21 cellular contexts compared by ENCODE assay signal in genomic region chr15:58842713-58843396, GRCh38.
"Had no signal": no experiment of that assay in that cellular context is flagged by ENCODE, and none has a peak within 500 bp of the region (broad histone marks: within the 10 kb centered on the region; RNA-seq: fewer than 3 reads in every experiment).

No MANE protein-coding gene starts in this region.

- H3K27ac ChIP-seq: brain microvascular endothelial cell, dorsolateral prefrontal cortex, hepatocyte, right atrium auricular region, tibial nerve had no signal

- H3K4me3 ChIP-seq: dorsolateral prefrontal cortex, hepatocyte, neural progenitor cell, right atrium auricular region, tibial nerve had no signal

- H3K4me1 ChIP-seq: neural progenitor cell, right atrium auricular region, tibial nerve had no signal

- H3K9me3 ChIP-seq: right atrium auricular region, tibial nerve had no signal

- H3K36me3 ChIP-seq: neural progenitor cell had no signal

- ATAC-seq: activated T-cell treated with anti-CD3 and anti-CD28 coated beads, Interleukin-2, amount 50 U/mL, for 72 hours; naive thymus-derived CD4-positive, alpha-beta T cell had no signal

- H3K9ac ChIP-seq: neural progenitor cell had no signal

- H2AFZ ChIP-seq: hepatocyte, neural progenitor cell had no signal

- H3K27me3 ChIP-seq: brain microvascular endothelial cell, dorsolateral prefrontal cortex, hepatocyte, neural progenitor cell, right atrium auricular region, tibial nerve had no signal

- H3K79me2 ChIP-seq: hepatocyte had no signal

- H3K4me2 ChIP-seq: hepatocyte, neural progenitor cell had no signal

- FAIRE-seq: colon, urothelium cell line had no signal

- DNase-seq: activated CD4-positive, alpha-beta T cell treated with anti-CD3 and anti-CD28 coated beads, Interleukin-2, amount 10 ng/mL, durations not matched to agents 7 days and 5 days; activated CD4-positive, CD25-positive, alpha-beta regulatory T cell; activated CD8-positive, alpha-beta memory T cell treated with anti-CD3 and anti-CD28 coated beads, Interleukin-2, amount 50 U/mL, for 48 hours; activated effector memory CD4-positive, alpha-beta T cell treated with anti-CD3 and anti-CD28 coated beads, Interleukin-2, amount 50 U/mL, for 16 hours; activated naive CD4-positive, alpha-beta T cell treated with anti-CD3 and anti-CD28 coated beads, Interleukin-2, amount 50 U/mL, for 16 hours; activated T-cell treated with anti-CD3 and anti-CD28 coated beads, Interleukin-2, amount 50 U/mL, for 72 hours; aorta; brain microvascular endothelial cell; central memory CD4-positive, alpha-beta T cell; dorsolateral prefrontal cortex; foreskin fibroblast; mesendoderm; naive thymus-derived CD4-positive, alpha-beta T cell; stimulated activated CD4-positive, alpha-beta T cell treated with anti-CD3 and anti-CD28 coated beads, Interleukin-12 subunit alpha, Interleukin-12 subunit beta, amount 100 ng/mL, for 4 hours; stimulated activated CD4-positive, alpha-beta T cell treated with anti-CD3 and anti-CD28 coated beads, Interleukin-1b, Interleukin-23, amount 100 ng/mL, for 48 hours had no signal
